In the genomic region with DNA sequence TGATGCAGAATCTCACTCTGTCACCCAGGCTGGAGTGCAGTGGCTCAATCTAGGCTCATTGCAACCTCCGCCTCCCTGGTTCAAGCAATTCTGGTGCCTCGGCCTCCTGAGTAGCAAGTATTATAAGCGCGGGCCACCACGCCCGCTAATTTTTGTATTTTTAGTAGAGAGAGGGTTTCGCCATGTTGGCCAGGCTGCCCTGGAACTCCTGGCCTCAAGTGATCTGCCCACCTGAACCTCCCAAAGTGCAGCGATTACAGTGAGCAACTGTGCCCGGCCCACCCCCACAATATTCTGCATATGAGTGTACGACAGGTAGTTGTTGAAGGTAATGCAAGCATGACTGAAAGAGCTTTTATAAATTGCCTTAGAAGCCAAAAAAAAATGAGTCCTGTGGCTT, we compare ENCODE assay signal across 1 cellular context.
TF ChIP-seq lines count a peak whose summit lies in the region.

No MANE protein-coding gene starts in this region.

TF ChIP-seq in GM12878, 131 proteins besides CTCF, POLR2A, EP300 and RAD21:
- TF ChIP-seq KAT2A (conservative IDR thresholded peaks at IDR 0.05; ENCODE audit: control insufficient read depth, low read depth, low read length) = no peak
- TF ChIP-seq, protein P1, sequence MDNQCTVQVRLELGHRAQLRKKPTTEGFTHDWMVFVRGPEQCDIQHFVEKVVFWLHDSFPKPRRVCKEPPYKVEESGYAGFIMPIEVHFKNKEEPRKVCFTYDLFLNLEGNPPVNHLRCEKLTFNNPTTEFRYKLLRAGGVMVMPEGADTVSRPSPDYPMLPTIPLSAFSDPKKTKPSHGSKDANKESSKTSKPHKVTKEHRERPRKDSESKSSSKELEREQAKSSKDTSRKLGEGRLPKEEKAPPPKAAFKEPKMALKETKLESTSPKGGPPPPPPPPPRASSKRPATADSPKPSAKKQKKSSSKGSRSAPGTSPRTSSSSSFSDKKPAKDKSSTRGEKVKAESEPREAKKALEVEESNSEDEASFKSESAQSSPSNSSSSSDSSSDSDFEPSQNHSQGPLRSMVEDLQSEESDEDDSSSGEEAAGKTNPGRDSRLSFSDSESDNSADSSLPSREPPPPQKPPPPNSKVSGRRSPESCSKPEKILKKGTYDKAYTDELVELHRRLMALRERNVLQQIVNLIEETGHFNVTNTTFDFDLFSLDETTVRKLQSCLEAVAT (IDR thresholded peaks at IDR 0.05) = peak; percentile 66
- TF ChIP-seq, protein P2, sequence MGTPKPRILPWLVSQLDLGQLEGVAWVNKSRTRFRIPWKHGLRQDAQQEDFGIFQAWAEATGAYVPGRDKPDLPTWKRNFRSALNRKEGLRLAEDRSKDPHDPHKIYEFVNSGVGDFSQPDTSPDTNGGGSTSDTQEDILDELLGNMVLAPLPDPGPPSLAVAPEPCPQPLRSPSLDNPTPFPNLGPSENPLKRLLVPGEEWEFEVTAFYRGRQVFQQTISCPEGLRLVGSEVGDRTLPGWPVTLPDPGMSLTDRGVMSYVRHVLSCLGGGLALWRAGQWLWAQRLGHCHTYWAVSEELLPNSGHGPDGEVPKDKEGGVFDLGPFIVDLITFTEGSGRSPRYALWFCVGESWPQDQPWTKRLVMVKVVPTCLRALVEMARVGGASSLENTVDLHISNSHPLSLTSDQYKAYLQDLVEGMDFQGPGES (IDR thresholded peaks at IDR 0.05) = no peak
